ENCODE assay signal across 9 cellular contexts in the genomic region with DNA sequence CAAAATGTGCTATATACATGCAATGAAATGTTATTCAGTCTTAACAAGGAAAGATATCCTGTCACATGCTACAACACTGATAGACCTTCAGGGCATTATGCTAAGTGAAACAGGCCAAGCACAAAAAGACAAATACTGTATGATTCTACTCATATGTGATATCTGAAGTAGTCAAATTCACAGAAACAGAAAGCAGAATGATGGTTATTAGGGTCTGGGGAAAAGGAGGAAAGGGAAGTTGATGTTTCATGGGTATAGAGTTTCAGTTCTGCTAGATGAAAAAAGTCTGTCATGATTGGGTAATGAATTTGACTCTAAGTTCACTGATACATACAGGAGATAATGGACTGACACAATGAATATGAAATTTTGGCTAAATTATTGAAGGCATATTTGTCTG. TPM values are rescaled to one million over a fixed set of nuclear protein-coding genes. Genes with fewer than 3 reads are reported as not detected.
A peak's percentile ranks its signal among the peaks of the same experiment; 100 is the strongest.
DNase-seq lines count a peak whose midpoint lies in the region; ATAC-seq and TF ChIP-seq lines count a peak whose summit lies in the region.
"Had no signal": no experiment of that assay in that cellular context is flagged by ENCODE, and none has a peak within 500 bp of the region (broad histone marks: within the 10 kb centered on the region; RNA-seq: fewer than 3 reads in every experiment).

No MANE protein-coding gene starts in this region.

- intact Hi-C loops in colonic mucosa (cut with DNase I): no loop called here

- H3K9me3 ChIP-seq in colonic mucosa: no peaks in the 10 kb centered on the region
- H3K9me3 ChIP-seq: SJSA1 had no signal

- H3K27ac ChIP-seq in colonic mucosa: no peak overlapping the region
- H3K27ac ChIP-seq: SJSA1 had no signal

- no peak for TF ChIP-seq CTCF in colonic mucosa (IDR thresholded peaks at IDR 0.05)

- no peak overlapping the region for H3K9ac ChIP-seq in colonic mucosa (ENCODE audit: low read depth in 2 of 2, low read length in 2 of 2)

- H3K27me3 ChIP-seq in colonic mucosa: no peaks in the 10 kb centered on the region
- H3K27me3 ChIP-seq: SJSA1 had no signal

- H3K9me3 Mint-ChIP-seq in effector memory CD8-positive, alpha-beta T cell: no peaks in the 10 kb centered on the region

- peaks cover 8 to 27% of the 10 kb centered on the region in 2 donors for H3K4me1 Mint-ChIP-seq in effector memory CD8-positive, alpha-beta T cell (ENCODE audit: low read depth in 2 of 2)

- H3K27me3 Mint-ChIP-seq in effector memory CD8-positive, alpha-beta T cell: no peaks in the 10 kb centered on the region

- no peaks in the 10 kb centered on the region for H3K4me1 ChIP-seq in colonic mucosa

- H3K4me3 Mint-ChIP-seq in effector memory CD8-positive, alpha-beta T cell: no peak overlapping the region

- H3K4me3 ChIP-seq in colonic mucosa: no peak overlapping the region
- H3K4me3 ChIP-seq: SJSA1 had no signal

- ATAC-seq in GM18511 (IDR thresholded peaks at IDR 0.05; ENCODE audit: unreplicated experiment): peak; percentile 95
- peak; percentile 92 for ATAC-seq in GM21619 (IDR thresholded peaks at IDR 0.05; ENCODE audit: unreplicated experiment)
- peak; percentile 95 for ATAC-seq in HG03571 (IDR thresholded peaks at IDR 0.05; ENCODE audit: unreplicated experiment)
- peak; percentile 40 for ATAC-seq in effector memory CD8-positive, alpha-beta T cell (replicated peaks)

- H3K36me3 ChIP-seq in colonic mucosa: no peaks in the 10 kb centered on the region
- H3K36me3 ChIP-seq: SJSA1 had no signal

- no peak for DNase-seq in effector memory CD8-positive, alpha-beta T cell
- DNase-seq in DMS53 (lab: John Stamatoyannopoulos, UW) (no peak), glomerular visceral epithelial cell (ENCODE audit: extremely low spot score) (no peak), ecto neural progenitor cell (ENCODE audit: low spot score) (no peak), colonic mucosa (no peak)

- no peaks in the 10 kb centered on the region for H3K36me3 Mint-ChIP-seq in effector memory CD8-positive, alpha-beta T cell (ENCODE audit: insufficient read depth)

- no peak overlapping the region for H3K27ac Mint-ChIP-seq in effector memory CD8-positive, alpha-beta T cell

RNA-seq across cellular contexts. Expression of a gene that starts 11.2 kb away (rescaled TPM):
- total RNA-seq in colonic mucosa: 10 to 100 TPM; 12.8 to 17.9 TPM

Comparison
In these comparisons a context has a peak if more than half of its experiments do, and no peak if none do; other contexts are left out.
1. ATAC-seq: peak in every context shown above with its lines; median percentile 95 in GM18511; 95 in HG03571; 92 in GM21619; 40 in effector memory CD8-positive, alpha-beta T cell.